ENCODE assay signal across 19 cellular contexts in the genomic region with DNA sequence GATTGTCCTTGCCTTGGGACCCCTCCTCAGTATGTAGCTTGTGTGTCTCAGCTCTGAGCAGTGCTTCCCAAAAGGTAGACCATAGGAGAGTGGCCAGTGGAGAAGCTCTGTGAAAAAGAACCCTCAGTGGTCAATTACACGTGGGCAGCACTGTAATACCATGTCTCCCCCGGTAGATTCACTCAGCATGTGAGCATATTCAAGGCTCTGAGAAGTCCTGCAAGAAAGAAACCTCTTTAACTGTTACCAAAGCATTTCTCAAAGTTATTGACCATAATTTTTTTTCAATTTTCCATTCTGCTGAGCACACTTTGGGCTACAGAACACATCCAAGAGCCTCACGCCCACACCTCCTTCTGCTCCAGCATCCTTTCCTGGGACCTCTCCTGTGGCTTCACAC.
"Had no signal": no experiment of that assay in that cellular context is flagged by ENCODE, and none has a peak within 500 bp of the region (broad histone marks: within the 10 kb centered on the region; RNA-seq: fewer than 3 reads in every experiment).

No MANE protein-coding gene starts in this region.

- H3K79me2 ChIP-seq: hepatocyte had no signal

- DNase-seq: activated CD8-positive, alpha-beta memory T cell treated with anti-CD3 and anti-CD28 coated beads for 24 hours; activated CD8-positive, alpha-beta memory T cell treated with anti-CD3 and anti-CD28 coated beads, Interleukin-2, amount 50 U/mL, for 4 hours; activated naive CD4-positive, alpha-beta T cell treated with anti-CD3 and anti-CD28 coated beads for 36 hours; activated T-cell treated with anti-CD3 and anti-CD28 coated beads, Interleukin-2, amount 50 U/mL, for 24 hours; amygdala; cortex of kidney; erythroblast; foreskin keratinocyte; retina; stimulated activated CD4-positive, alpha-beta T cell treated with anti-CD3 and anti-CD28 coated beads, Interleukin-2, amount 100 ng/mL, for 48 hours; stimulated activated CD8-positive, alpha-beta memory T cell treated with anti-CD3 and anti-CD28 coated beads, Interleukin-4, amount 100 ng/mL, for 48 hours; stimulated activated naive CD8-positive, alpha-beta T cell treated with anti-CD3 and anti-CD28 coated beads, Interleukin-15, Interleukin-2, amounts not matched to agents 100 U/mL and 50 U/mL, for 24 hours; T-cell; T-helper 9 cell; upper lobe of right lung had no signal

- H3K27ac ChIP-seq: foreskin keratinocyte, hepatocyte, upper lobe of right lung had no signal

- ATAC-seq: foreskin keratinocyte; mucosa of descending colon; stimulated activated naive CD8-positive, alpha-beta T cell treated with anti-CD3 and anti-CD28 coated beads, Interleukin-15, Interleukin-2, amounts not matched to agents 100 U/mL and 50 U/mL, for 24 hours; T-cell; upper lobe of right lung had no signal

- H3K9me3 Mint-ChIP-seq: activated naive CD4-positive, alpha-beta T cell treated with anti-CD3 and anti-CD28 coated beads for 36 hours; activated T-cell treated with anti-CD3 and anti-CD28 coated beads, Interleukin-2, amount 50 U/mL, for 24 hours; T-cell had no signal

- H3K27me3 ChIP-seq: foreskin keratinocyte, hepatocyte, upper lobe of right lung had no signal

- H3K4me3 ChIP-seq: hepatocyte, mucosa of descending colon, upper lobe of right lung had no signal

- H3K9me3 ChIP-seq: mucosa of descending colon, upper lobe of right lung had no signal

- H3K27ac Mint-ChIP-seq: activated naive CD4-positive, alpha-beta T cell treated with anti-CD3 and anti-CD28 coated beads for 36 hours; activated T-cell treated with anti-CD3 and anti-CD28 coated beads, Interleukin-2, amount 50 U/mL, for 24 hours; progenitor cell of endocrine pancreas; T-cell had no signal

- H3K4me3 Mint-ChIP-seq: activated naive CD4-positive, alpha-beta T cell treated with anti-CD3 and anti-CD28 coated beads for 36 hours; activated T-cell treated with anti-CD3 and anti-CD28 coated beads, Interleukin-2, amount 50 U/mL, for 24 hours; T-cell had no signal

- H2AFZ ChIP-seq: hepatocyte had no signal

- FAIRE-seq: endometrium had no signal

- H3K4me2 ChIP-seq: hepatocyte had no signal

- H3K27me3 Mint-ChIP-seq: activated T-cell treated with anti-CD3 and anti-CD28 coated beads, Interleukin-2, amount 50 U/mL, for 24 hours; progenitor cell of endocrine pancreas; T-cell had no signal
